In genomic region chr1:78078358-78078757, GRCh38 we compare ENCODE assay signal across 1 cellular context.
TF ChIP-seq lines count a peak whose summit lies in the region.

No MANE protein-coding gene starts in this region.

TF ChIP-seq in WTC11, 78 proteins besides CTCF, POLR2A, EP300 and RAD21 (continued from another document):
- TF ChIP-seq PRDM15 (CRISPR knock-in tag; IDR thresholded peaks at IDR 0.05): no peak
- no peak for TF ChIP-seq RELA (CRISPR knock-in tag; IDR thresholded peaks at IDR 0.05; ENCODE audit: borderline replicate concordance)
- no peak for TF ChIP-seq HMGXB4 (CRISPR knock-in tag; IDR thresholded peaks at IDR 0.05)
- TF ChIP-seq E2F4 (CRISPR knock-in tag; IDR thresholded peaks at IDR 0.05; ENCODE audit: borderline replicate concordance, low read depth): no peak
- no peak for TF ChIP-seq ATF6 (CRISPR knock-in tag; IDR thresholded peaks at IDR 0.05)
- no peak for TF ChIP-seq ERG (CRISPR knock-in tag; IDR thresholded peaks at IDR 0.05)
- no peak for TF ChIP-seq MYBL2 (CRISPR knock-in tag; IDR thresholded peaks at IDR 0.05)
- TF ChIP-seq ZNF263 (CRISPR knock-in tag; IDR thresholded peaks at IDR 0.05; ENCODE audit: low read depth): no peak
- TF ChIP-seq ZNF219 (CRISPR knock-in tag; IDR thresholded peaks at IDR 0.05; ENCODE audit: borderline replicate concordance): no peak
- TF ChIP-seq ZNF416 (CRISPR knock-in tag; IDR thresholded peaks at IDR 0.05): no peak
- no peak for TF ChIP-seq ZNF396 (CRISPR knock-in tag; IDR thresholded peaks at IDR 0.05; ENCODE audit: borderline replicate concordance)
- no peak for TF ChIP-seq ZSCAN18 (CRISPR knock-in tag; IDR thresholded peaks at IDR 0.05)
- no peak for TF ChIP-seq ZNF121 (CRISPR knock-in tag; IDR thresholded peaks at IDR 0.05)
- no peak for TF ChIP-seq ATF2 (CRISPR knock-in tag; IDR thresholded peaks at IDR 0.05; ENCODE audit: borderline replicate concordance, low read depth)
- no peak for TF ChIP-seq OVOL2 (CRISPR knock-in tag; IDR thresholded peaks at IDR 0.05; ENCODE audit: borderline replicate concordance)
- no peak for TF ChIP-seq FOXP4 (CRISPR knock-in tag; IDR thresholded peaks at IDR 0.05)
- TF ChIP-seq ATF1 (CRISPR knock-in tag; IDR thresholded peaks at IDR 0.05): no peak
- no peak for TF ChIP-seq FOXJ3 (CRISPR knock-in tag; IDR thresholded peaks at IDR 0.05; ENCODE audit: borderline replicate concordance)
